8 cellular contexts compared by ENCODE assay signal in genomic region chr3:39177708-39178332, GRCh38. TPM values are rescaled to one million over a fixed set of nuclear protein-coding genes. Genes with fewer than 3 reads are reported as not detected.
DNase-seq lines count a peak whose midpoint lies in the region; ATAC-seq and TF ChIP-seq lines count a peak whose summit lies in the region.

No MANE protein-coding gene starts in this region.

- RAD21 ChIA-PET in HCT116 (lab: Charles Lee; ENCODE audit: low non-redundant PET in 1 of 2, low total read pairs in 2 of 2, uncharacterized antibody in 2 of 2, unreplicated experiment in 2 of 2) = no interaction called here

- H3K4me1 Mint-ChIP-seq in activated CD4-positive, alpha-beta memory T cell treated with anti-CD3 and anti-CD28 coated beads for 36 hours (ENCODE audit: low read depth) = peaks cover 51% of the 10 kb centered on the region

- POLR2A ChIA-PET in HCT116 (lab: Charles Lee) = interaction anchor here (0.5 to 1.4 kb wide), 8 partner anchors 9 to 70 kb away, joined by 3 to 7 read pairs (median 3); partner anchors contain the start of genes GORASP1 and TTC21A
- POLR2A ChIA-PET in activated CD4-positive, alpha-beta memory T cell treated with anti-CD3 and anti-CD28 coated beads for 36 hours (lab: Charles Lee) = interaction anchor here (0.8 to 1.6 kb wide), 3 partner anchors 11 to 229 kb away, joined by 3 to 9 read pairs (median 4); partner anchors contain the start of gene RPSA

- H3K4me3 ChIP-seq in HCT116 (replicated peaks in 1 of 2; ENCODE audit: low read depth in 1 of 2, low read length in 2 of 2) (peak overlapping the region; percentile 56 to 61), duodenal mucosa (ENCODE audit: low read depth in 1 of 2, low read length in 2 of 2) (peak overlapping the region; percentile 66 to 77), right lobe of liver (peak overlapping the region; percentile 9 to 43 (median 20))

- H3K27ac ChIP-seq in HCT116 (ENCODE audit: low read depth, low read length) (peak overlapping the region; percentile 64), duodenal mucosa (ENCODE audit: low read depth, low read length) (peak overlapping the region; percentile 84), right lobe of liver (peak overlapping the region; percentile 82 to 98 (median 95))

- H3K9ac ChIP-seq in HCT116 (ENCODE audit: low read length) = peak overlapping the region; percentile 72
- peak overlapping the region; percentile 65 to 85 for H3K9ac ChIP-seq in duodenal mucosa (ENCODE audit: low read depth in 1 of 2, low read length in 2 of 2)

- DNase-seq in DMS53 (lab: John Stamatoyannopoulos, UW) (peak; percentile 79), HCT116 (ENCODE audit: low read depth, low spot score) (peak; percentile 66), NCI-H524 treated with DMSO at 0.1 percent for 48 hours (lab: John Stamatoyannopoulos, UW) (peak; percentile 37), right lobe of liver (peak; percentile 94 to 96 (median 95))
- peak; percentile 89 for DNase-seq in activated CD4-positive, alpha-beta memory T cell treated with anti-CD3 and anti-CD28 coated beads for 36 hours
- peak; percentile 51 to 65 for DNase-seq in stimulated activated CD4-positive, alpha-beta T cell treated with anti-CD3 and anti-CD28 coated beads, Interleukin-2, amount 100 ng/mL, for 48 hours

- BruUV-seq in HCT116 (replicated peaks; lab: Mats Ljungman, UMichigan) = no TSS peak

- no peak for TF ChIP-seq RAD21 in HCT116 (IDR thresholded peaks at IDR 0.05; ENCODE audit: low read depth)

- no peaks in the 10 kb centered on the region for H3K36me3 ChIP-seq in HCT116 (ENCODE audit: control insufficient read depth in 1 of 2, insufficient read depth in 2 of 2, low read length in 2 of 2)
- no peaks in the 10 kb centered on the region for H3K36me3 ChIP-seq in duodenal mucosa (ENCODE audit: control insufficient read depth in 1 of 2, insufficient read depth in 2 of 2, low read length in 2 of 2)
- H3K36me3 ChIP-seq in right lobe of liver = no peaks in the 10 kb centered on the region

- ATAC-seq in HCT116 (peak; percentile 41), right lobe of liver (peak; percentile 74 to 82 (median 79)), HG03571 (IDR thresholded peaks at IDR 0.05; ENCODE audit: unreplicated experiment) (no peak)

- 0% methylated on average over 8 of the region's 32 CpGs for WGBS in right lobe of liver (ENCODE audit: insufficient coverage, low coverage, low lambda C conversion rate, missing lambda C conversion rate)

- no peaks in the 10 kb centered on the region for H3K36me3 Mint-ChIP-seq in activated CD4-positive, alpha-beta memory T cell treated with anti-CD3 and anti-CD28 coated beads for 36 hours

- intact Hi-C loops in HCT116 (cut with micrococcal nuclease) = no loop called here
- intact Hi-C loops in activated CD4-positive, alpha-beta memory T cell treated with anti-CD3 and anti-CD28 coated beads for 36 hours (cut with micrococcal nuclease) = loop anchor here (1.0 kb wide), 2 partner anchors 11 to 228 kb away; partner anchors contain the start of gene RPSA
- intact Hi-C loops in right lobe of liver (cut with DNase I) = no loop called here

- TF ChIP-seq CTCF in HCT116 (IDR thresholded peaks at IDR 0.05 in 2 of 3, conservative IDR thresholded peaks at IDR 0.05 in 1 of 3; ENCODE audit: borderline replicate concordance in 1 of 3, insufficient read depth in 1 of 3, low read depth in 2 of 3, low read length in 2 of 3) (no peak), right lobe of liver (IDR thresholded peaks at IDR 0.05) (no peak)

- H3K9me2 ChIP-seq in HCT116 (ENCODE audit: insufficient read depth) = no peaks in the 10 kb centered on the region

- H2AFZ ChIP-seq in HCT116 (ENCODE audit: low read depth, low read length, poor library complexity, severe bottlenecking) = no peak overlapping the region

- H3K27me3 Mint-ChIP-seq in activated CD4-positive, alpha-beta memory T cell treated with anti-CD3 and anti-CD28 coated beads for 36 hours = no peaks in the 10 kb centered on the region

- TF ChIP-seq POLR2A in HCT116 (IDR thresholded peaks at IDR 0.05; ENCODE audit: borderline replicate concordance, extremely low read depth, insufficient read depth, insufficient read length) = peak; percentile 64
- TF ChIP-seq POLR2A in right lobe of liver (IDR thresholded peaks at IDR 0.05) = peak; percentile 88

- peak overlapping the region; percentile 92 for H3K4me2 ChIP-seq in HCT116 (ENCODE audit: low read length)

- H3K9me3 ChIP-seq in HCT116 (ENCODE audit: control insufficient read depth in 1 of 2, insufficient read depth in 1 of 2, low read depth in 1 of 2, low read length in 2 of 2) = no peaks in the 10 kb centered on the region
- H3K9me3 ChIP-seq in duodenal mucosa (ENCODE audit: control insufficient read depth in 1 of 2, low read length in 2 of 2) = no peaks in the 10 kb centered on the region
- H3K9me3 ChIP-seq in right lobe of liver = no peaks in the 10 kb centered on the region

- H3K4me1 ChIP-seq in HCT116 (ENCODE audit: control insufficient read depth in 1 of 2, insufficient read depth in 2 of 2, low read length in 2 of 2) (peaks cover 38 to 59% of the 10 kb centered on the region in 2 experiments), duodenal mucosa (ENCODE audit: control insufficient read depth in 1 of 2, insufficient read depth in 2 of 2, low read length in 2 of 2) (peaks cover 33 to 34% of the 10 kb centered on the region in 2 donors), right lobe of liver (peaks cover 0 to 42% (median 11%) of the 10 kb centered on the region in 4 donors)

- CTCF ChIA-PET in HCT116 (lab: Charles Lee) = interaction anchor here (0.6 to 1.6 kb wide), 4 partner anchors 12 to 114 kb away, joined by 3 to 8 read pairs (median 4); no protein-coding TSS in a partner anchor
- CTCF ChIA-PET in activated CD4-positive, alpha-beta memory T cell treated with anti-CD3 and anti-CD28 coated beads for 36 hours (lab: Charles Lee) = interaction anchor here (1.4 to 4.5 kb wide), 5 partner anchors 11 to 200 kb away, joined by 4 to 28 read pairs (median 14); no protein-coding TSS in a partner anchor

- peak overlapping the region; percentile 61 for H3K4me3 Mint-ChIP-seq in activated CD4-positive, alpha-beta memory T cell treated with anti-CD3 and anti-CD28 coated beads for 36 hours

- no peaks in the 10 kb centered on the region for H3K79me2 ChIP-seq in HCT116 (ENCODE audit: insufficient read depth, low read length)

- peak overlapping the region; percentile 88 for H3K27ac Mint-ChIP-seq in activated CD4-positive, alpha-beta memory T cell treated with anti-CD3 and anti-CD28 coated beads for 36 hours

- H3K27me3 ChIP-seq in HCT116 (ENCODE audit: insufficient read depth, low read length) (no peaks in the 10 kb centered on the region), duodenal mucosa (ENCODE audit: control insufficient read depth in 1 of 2, insufficient read depth in 2 of 2, low read length in 2 of 2) (no peaks in the 10 kb centered on the region), right lobe of liver (no peaks in the 10 kb centered on the region)

- H4K20me1 ChIP-seq in HCT116 (ENCODE audit: insufficient read depth) = no peaks in the 10 kb centered on the region

- peaks cover 3% of the 10 kb centered on the region for H3K9me3 Mint-ChIP-seq in activated CD4-positive, alpha-beta memory T cell treated with anti-CD3 and anti-CD28 coated beads for 36 hours

TF ChIP-seq in HCT116, 20 proteins besides CTCF, POLR2A, EP300 and RAD21 (continues in another document):
- TF ChIP-seq SP1 (IDR thresholded peaks at IDR 0.05; ENCODE audit: low read depth) (peak; percentile 53), POLR2AphosphoS5 (IDR thresholded peaks at IDR 0.05; ENCODE audit: low read depth, low read length) (peak; percentile 77), SIN3A (IDR thresholded peaks at IDR 0.05; ENCODE audit: low read depth) (peak; percentile 43), REST (IDR thresholded peaks at IDR 0.05; ENCODE audit: low read depth) (no peak), SRF (IDR thresholded peaks at IDR 0.05; ENCODE audit: low read depth) (no peak), YY1 (IDR thresholded peaks at IDR 0.05; ENCODE audit: extremely low read depth, insufficient replicate concordance, low read depth, low read length) (no peak), EZH2 (IDR thresholded peaks at IDR 0.05) (no peak), ATF3 (IDR thresholded peaks at IDR 0.05) (no peak)

RNA-seq across cellular contexts. Expression of gene XIRP1, which starts 14.6 kb away (rescaled TPM):
- total RNA-seq in HCT116 (2021; ENCODE audit: unreplicated experiment) = not detected
- polyA plus RNA-seq in HCT116 (2012) = 0.01 TPM in 1 of 2 replicates, not detected in the other
- 1 to 10 TPM; 1.3 to 1.6 TPM for total RNA-seq in activated CD4-positive, alpha-beta memory T cell treated with anti-CD3 and anti-CD28 coated beads for 36 hours
- total RNA-seq in right lobe of liver = under 1 TPM in 5 of 6 experiments, not detected in 1; 0.05 to 0.43 (median 0.07) TPM

RNA-seq across cellular contexts. Expression of gene CSRNP1, which starts 24.4 kb away (rescaled TPM):
- total RNA-seq in HCT116 (2021; ENCODE audit: unreplicated experiment) (15.0 TPM), right lobe of liver (10 to 100 TPM in 5 of 6 experiments, 1 to 10 TPM in 1; 6.7 to 43.4 (median 17.4) TPM)
- 22.5 and 60.5 TPM in 2 replicates for polyA plus RNA-seq in HCT116 (2012)
- 10 to 100 TPM; 63.0 to 66.2 TPM for total RNA-seq in activated CD4-positive, alpha-beta memory T cell treated with anti-CD3 and anti-CD28 coated beads for 36 hours

Comparison
In these comparisons a context has a peak if more than half of its experiments do, and no peak if none do; other contexts are left out.
1. DNase-seq: peak in every context shown above with its lines; median percentile 95 in right lobe of liver; 89 in activated CD4-positive, alpha-beta memory T cell treated with anti-CD3 and anti-CD28 coated beads for 36 hours; 79 in DMS53; 66 in HCT116; 58 in stimulated activated CD4-positive, alpha-beta T cell treated with anti-CD3 and anti-CD28 coated beads, Interleukin-2, amount 100 ng/mL, for 48 hours; 37 in NCI-H524 treated with DMSO at 0.1 percent for 48 hours.
2. H3K4me3 ChIP-seq: peak in every context shown above with its lines; median percentile 72 in duodenal mucosa; 58 in HCT116; 20 in right lobe of liver.